In genomic region chr6:92496527-92496926, GRCh38 we compare ENCODE assay signal across 17 cellular contexts.
A peak's percentile ranks its signal among the peaks of the same experiment; 100 is the strongest.
DNase-seq lines count a peak whose midpoint lies in the region.
"Had no signal": no experiment of that assay in that cellular context is flagged by ENCODE, and none has a peak within 500 bp of the region (broad histone marks: within the 10 kb centered on the region; RNA-seq: fewer than 3 reads in every experiment).

No MANE protein-coding gene starts in this region.

- DNase-seq in NCI-H748 (lab: John Stamatoyannopoulos, UW; ENCODE audit: unreplicated experiment): peak; percentile 43
- no peak for DNase-seq in NCI-H748 treated with DMSO at 0.1 percent for 48 hours (lab: John Stamatoyannopoulos, UW)
- DNase-seq in NCI-H69 (lab: John Stamatoyannopoulos, UW): peak; percentile 60
- DNase-seq in iPS-NIHi11 (ENCODE audit: low spot score): peak; percentile 48
- no peak for DNase-seq in NCI-H1694 treated with DMSO at 0.1 percent for 48 hours (lab: John Stamatoyannopoulos, UW)
- no peak for DNase-seq in medulla oblongata (ENCODE audit: extremely low spot score)
- DNase-seq: ACHN; BE2C; C1 segment of cervical spinal cord; CD4-positive, CD25-positive, alpha-beta regulatory T cell; CD8-positive, alpha-beta memory T cell; COR-L47; DMS 273 treated with DMSO at 0.1 percent for 48 hours; DMS53; DND-41; EL; GOT3 had no signal

Comparison
In these comparisons a context has a peak if more than half of its experiments do, and no peak if none do; other contexts are left out.
1. DNase-seq: peak in NCI-H748 (single experiment), NCI-H69 (single experiment) and iPS-NIHi11 (single experiment); none in NCI-H748 treated with DMSO at 0.1 percent for 48 hours (single experiment), NCI-H1694 treated with DMSO at 0.1 percent for 48 hours (single experiment) and medulla oblongata (single experiment).